ENCODE assay signal across 8 cellular contexts in the genomic region with DNA sequence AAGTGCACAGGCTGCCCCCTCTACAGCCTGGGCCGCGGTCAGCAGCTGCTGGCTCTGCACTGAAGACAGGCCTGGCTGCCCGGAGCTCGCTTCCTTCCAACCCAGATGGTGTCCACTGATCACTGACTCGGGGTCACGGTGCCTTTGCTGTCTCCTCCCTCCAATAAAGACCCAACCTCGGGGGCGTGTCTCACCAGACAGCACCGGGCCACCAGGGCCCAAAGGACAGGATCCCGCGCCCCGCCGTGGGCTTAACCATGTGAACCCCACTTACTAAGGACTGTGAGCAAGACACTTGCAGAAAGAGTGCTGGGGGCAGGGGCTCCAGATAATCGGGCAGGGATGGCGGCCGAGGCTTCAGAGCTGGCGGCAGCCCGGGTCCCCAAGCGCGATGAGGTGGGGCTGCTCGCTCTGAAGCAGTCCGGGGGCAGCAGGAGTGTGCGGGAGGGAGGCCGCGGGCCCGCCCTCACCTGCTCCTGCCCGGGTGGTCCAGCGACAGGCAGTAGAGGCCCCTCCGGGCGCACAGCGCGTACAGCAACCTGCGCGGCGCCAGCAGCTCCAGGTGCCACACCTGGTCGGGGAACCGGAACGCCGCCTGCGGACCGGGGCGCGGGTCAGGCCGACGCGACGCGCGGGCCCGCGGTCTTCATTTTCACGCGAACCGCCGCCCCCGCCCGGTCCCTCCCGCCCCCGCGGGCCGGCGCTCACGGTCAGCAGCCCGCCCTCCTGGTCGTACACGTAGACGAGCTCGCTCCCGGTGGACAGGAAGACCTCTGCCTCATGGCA. TPM values are rescaled to one million over a fixed set of nuclear protein-coding genes. Genes with fewer than 3 reads are reported as not detected.
DNase-seq lines count a peak whose midpoint lies in the region; ATAC-seq, FAIRE-seq and TF ChIP-seq lines count a peak whose summit lies in the region.

No MANE protein-coding gene starts in this region.

- CTCF ChIA-PET in K562 (lab: Yijun Ruan, JAX; ENCODE audit: low intra/inter-chr PET ratio): no interaction called here

- POLR2A ChIA-PET in K562 (lab: Yijun Ruan, JAX): interaction anchor here (0.6 to 2.4 kb wide), 15 partner anchors 9 to 329 kb away, joined by 3 to 26 read pairs (median 4); a partner anchor contains a TSS

- H3K9me1 ChIP-seq in K562 (ENCODE audit: control insufficient read depth, insufficient read depth, low read length): peaks cover 4% of the 10 kb centered on the region
- no peaks in the 10 kb centered on the region for H3K9me1 ChIP-seq in keratinocyte (ENCODE audit: control insufficient read depth, extremely low read depth, insufficient read depth, low read length)

- WGBS in K562 (ENCODE audit: insufficient coverage, low coverage, missing lambda C conversion rate): under 1% methylated on average over 38 of the region's 69 CpGs

- H3K9ac ChIP-seq in K562 (ENCODE audit: insufficient read depth in 1 of 2, low read depth in 2 of 2, low read length in 2 of 2): peak overlapping the region; percentile 89 to 96
- peak overlapping the region; percentile 78 for H3K9ac ChIP-seq in keratinocyte (ENCODE audit: control insufficient read depth, extremely low read depth, insufficient read depth, low read length)
- H3K9ac ChIP-seq in stomach smooth muscle (ENCODE audit: low read length in 2 of 2): peak overlapping the region; percentile 58 to 78

- TF ChIP-seq POLR2A in K562 (conservative IDR thresholded peaks at IDR 0.05): peak; percentile 59

- H3K9me3 ChIP-seq in K562 (replicated peaks; ENCODE audit: control insufficient read depth, insufficient read depth, low read depth, low read length): no peaks in the 10 kb centered on the region
- H3K9me3 ChIP-seq in keratinocyte (ENCODE audit: control insufficient read depth, low read depth, low read length): no peaks in the 10 kb centered on the region
- no peaks in the 10 kb centered on the region for H3K9me3 ChIP-seq in stomach smooth muscle (ENCODE audit: control insufficient read depth in 2 of 2, low read length in 2 of 2)

- dilution Hi-C loops in keratinocyte (cut with MboI; ENCODE audit: extremely low pct_ligation_motif_present, low sequenced_read_pairs): no loop called here

- TF ChIP-seq CTCF in 22Rv1 (IDR thresholded peaks at IDR 0.05) (no peak), K562 (IDR thresholded peaks at IDR 0.05 in 2 of 3, conservative IDR thresholded peaks at IDR 0.05 in 1 of 3; ENCODE audit: insufficient read depth in 2 of 3, low read depth in 1 of 3, low read length in 3 of 3) (0 out of 6 replicates have a peak, but pooled peaks of 2 of the 3 experiments have one; percentile 1 to 18), keratinocyte (optimal IDR thresholded peaks at IDR 0.05 in 1 of 3, IDR thresholded peaks at IDR 0.05 in 1 of 3, conservative IDR thresholded peaks at IDR 0.05 in 1 of 3; ENCODE audit: extremely low read depth in 1 of 3, insufficient read depth in 2 of 3, low read length in 3 of 3) (no peak)

- ATAC-seq in GM18520 (IDR thresholded peaks at IDR 0.05; ENCODE audit: unreplicated experiment): peak; percentile 5
- ATAC-seq in K562: peak; percentile 66
- ATAC-seq in HG03378 (IDR thresholded peaks at IDR 0.05; ENCODE audit: unreplicated experiment): no peak

- H3K4me1 ChIP-seq in K562 (replicated peaks in 1 of 2; ENCODE audit: control insufficient read depth in 2 of 2, insufficient read depth in 2 of 2, low read length in 2 of 2) (peaks cover 25 to 70% of the 10 kb centered on the region in 2 experiments), keratinocyte (ENCODE audit: control insufficient read depth, extremely low read depth, insufficient read depth, low read length) (peaks cover 20% of the 10 kb centered on the region), stomach smooth muscle (ENCODE audit: control insufficient read depth, insufficient read depth, low read length) (peaks cover 23% of the 10 kb centered on the region)

- peak overlapping the region; percentile 96 for H3K4me2 ChIP-seq in K562 (ENCODE audit: insufficient read depth, low read length)
- H3K4me2 ChIP-seq in keratinocyte (ENCODE audit: control insufficient read depth, extremely low read depth, insufficient read depth, low read depth, low read length): peak overlapping the region; percentile 91

- BruUV-seq in K562 (replicated peaks; lab: Mats Ljungman, UMichigan): no TSS peak

- TF ChIP-seq EP300 in K562 (IDR thresholded peaks at IDR 0.05; ENCODE audit: low read length): no peak

- TF ChIP-seq RAD21 in K562 (CRISPR knock-in tag; conservative IDR thresholded peaks at IDR 0.05 in 1 of 2, IDR thresholded peaks at IDR 0.05 in 1 of 2): no peak

- H3K36me3 ChIP-seq in K562 (ENCODE audit: control insufficient read depth, insufficient read depth, low read length) (peaks cover 49% of the 10 kb centered on the region), keratinocyte (ENCODE audit: control insufficient read depth in 2 of 2, extremely low read depth in 1 of 2, insufficient read depth in 2 of 2, low read length in 2 of 2) (peaks cover 19 to 20% of the 10 kb centered on the region in 2 experiments), stomach smooth muscle (ENCODE audit: control insufficient read depth in 2 of 2, insufficient read depth in 2 of 2, low read length in 2 of 2) (peaks cover 13 to 20% of the 10 kb centered on the region in 2 donors)

- intact Hi-C loops in K562 (cut with micrococcal nuclease): no loop called here

- H4K20me1 ChIP-seq in K562 (replicated peaks; ENCODE audit: control insufficient read depth, insufficient read depth, low read length): peaks cover 17% of the 10 kb centered on the region
- no peaks in the 10 kb centered on the region for H4K20me1 ChIP-seq in keratinocyte (ENCODE audit: control insufficient read depth, extremely low read depth, insufficient read depth, low read length)

- peak overlapping the region; percentile 97 for H3K4me3 ChIP-seq in K562
- H3K4me3 ChIP-seq in keratinocyte (ENCODE audit: control insufficient read depth in 2 of 3, extremely low read depth in 1 of 3, insufficient read depth in 2 of 3, low read depth in 1 of 3, low read length in 3 of 3): peak overlapping the region; percentile 79 to 92 (median 88)
- peak overlapping the region; percentile 84 to 87 for H3K4me3 ChIP-seq in stomach smooth muscle (ENCODE audit: low read length in 2 of 2)

- in situ Hi-C loops in K562 (cut with MboI): no loop called here

- FAIRE-seq in K562 (lab: Jason Lieb, UNC) (peak; percentile 90), keratinocyte (lab: Jason Lieb, UNC) (no peak)

- H3K27me3 ChIP-seq in K562 (ENCODE audit: control insufficient read depth in 2 of 2, insufficient read depth in 2 of 2, low read length in 2 of 2) (no peaks in the 10 kb centered on the region), keratinocyte (ENCODE audit: control insufficient read depth, extremely low read depth, insufficient read depth, low read length) (no peaks in the 10 kb centered on the region), stomach smooth muscle (ENCODE audit: control insufficient read depth in 1 of 2, insufficient read depth in 2 of 2, low read length in 2 of 2) (no peaks in the 10 kb centered on the region)

- H3K27ac ChIP-seq in 22Rv1 (peak overlapping the region; percentile 90), K562 (ENCODE audit: extremely low read depth, low read depth, low read length) (peak overlapping the region; percentile 90), keratinocyte (ENCODE audit: control insufficient read depth, insufficient read depth, low read length) (peak overlapping the region; percentile 43), stomach smooth muscle (ENCODE audit: low read length) (peak overlapping the region; percentile 46)

- H2AFZ ChIP-seq in K562 (ENCODE audit: low read depth, low read length): peak overlapping the region; percentile 96
- peak overlapping the region; percentile 85 for H2AFZ ChIP-seq in keratinocyte (ENCODE audit: control insufficient read depth, low read length)

- H3K79me2 ChIP-seq in K562 (ENCODE audit: control insufficient read depth, insufficient read depth, low read length) (peaks cover 37% of the 10 kb centered on the region), keratinocyte (ENCODE audit: control insufficient read depth, insufficient read depth, low read length) (peaks cover 24% of the 10 kb centered on the region)

- DNase-seq in LHCN-M2 (ENCODE audit: low read depth): peak; percentile 69
- DNase-seq in K562 (ENCODE audit: extremely low read depth in 1 of 4, low spot score in 3 of 4): peak; percentile 77 to 86 (median 84)
- no peak for DNase-seq in keratinocyte (ENCODE audit: low read depth, low spot score)
- DNase-seq in NCI-H1048 (lab: John Stamatoyannopoulos, UW): no peak

RNA-seq across cellular contexts. Expression of a gene that starts 0.5 kb away (rescaled TPM):
- total RNA-seq in LHCN-M2 (2014; rRNA removed) (27.2 and 31.3 TPM in 2 replicates), K562 (2014; rRNA removed) (33.2 and 39.0 TPM in 2 replicates), K562 (2014; rRNA removed; fragmentation: Illumina TruSeq; extraction: Trizol) (3.9 and 8.6 TPM in 2 replicates), K562 (2015; rRNA removed; fragmentation: Illumina TruSeq; extraction: Trizol) (18.9 and 20.9 TPM in 2 replicates), K562 (2021) (51.2 and 52.5 TPM in 2 replicates)
- 20.5 TPM for polyA plus RNA-seq in LHCN-M2 (2012)
- total RNA-seq in K562 (2011; cell fraction: chromatin; rRNA removed; ENCODE audit: low replicate concordance): 44.9 and 197 TPM in 2 replicates
- 108 and 129 TPM in 2 replicates for total RNA-seq in K562 (2011; cell fraction: nucleolus; rRNA removed)
- 63.6 and 65.2 TPM in 2 replicates for total RNA-seq in K562 (2011; cell fraction: nucleoplasm; rRNA removed)
- polyA plus RNA-seq in K562 (2011; rRNA removed) (12.6 and 15.2 TPM in 2 replicates), K562 (2014; fragmentation: Illumina TruSeq; extraction: Trizol) (7.6 and 25.3 TPM in 2 replicates), K562 (2014; fragmentation: Nextera tagmentation; extraction: Ambion mirVana) (under 1 TPM; 0.31 to 0.69 TPM), K562 (2014; rRNA removed) (38.6 and 42.4 TPM in 2 replicates), keratinocyte (3.8 to 7.4 TPM (median 6.9 TPM) in 3 replicates)
- polyA plus RNA-seq in K562 (2011; cell fraction: cytosol; rRNA removed): 18.3 and 47.5 TPM in 2 replicates
- polyA plus RNA-seq in K562 (2011; cell fraction: nucleus; rRNA removed): 42.7 and 112 TPM in 2 replicates
- polyA plus RNA-seq in K562 (2012): 22.5 and 27.7 TPM in 2 replicates
- 4.7 and 7.0 TPM in 2 replicates for polyA minus RNA-seq in K562 (2011; rRNA and poly(A)+ RNA removed)
- 19.5 and 23.0 TPM in 2 replicates for polyA minus RNA-seq in K562 (2011; cell fraction: cytosol; rRNA and poly(A)+ RNA removed)
- polyA minus RNA-seq in K562 (2011; cell fraction: nucleus; rRNA and poly(A)+ RNA removed): 58.6 and 62.1 TPM in 2 replicates
- 2.7 TPM for polyA plus RNA-seq in keratinocyte (2011; ENCODE audit: low read depth)
- 3.7 and 9.0 TPM in 2 replicates for polyA plus RNA-seq in keratinocyte (2011; cell fraction: cytosol; rRNA removed)
- 13.2 and 18.1 TPM in 2 replicates for polyA plus RNA-seq in keratinocyte (2011; cell fraction: nucleus; rRNA removed)
- 8.1 and 11.7 TPM in 2 replicates for polyA plus RNA-seq in keratinocyte (2012; ENCODE audit: low replicate concordance)
- polyA minus RNA-seq in keratinocyte: 6.2 to 11.1 TPM (median 10.2 TPM) in 3 replicates
- polyA minus RNA-seq in keratinocyte (2011; cell fraction: cytosol; rRNA and poly(A)+ RNA removed): 16.1 TPM
- 14.0 and 14.1 TPM in 2 replicates for polyA minus RNA-seq in keratinocyte (2011; cell fraction: nucleus; rRNA and poly(A)+ RNA removed)

RNA-seq across cellular contexts. Expression of a gene that starts 23.5 kb away (rescaled TPM):
- total RNA-seq in LHCN-M2 (2014; rRNA removed) (0.26 and 0.29 TPM in 2 replicates), K562 (2014; rRNA removed) (not detected in 2 replicates), K562 (2014; rRNA removed; fragmentation: Illumina TruSeq; extraction: Trizol) (not detected in 2 replicates), K562 (2015; rRNA removed; fragmentation: Illumina TruSeq; extraction: Trizol) (not detected in 2 replicates), K562 (2021) (not detected in 2 replicates)
- polyA plus RNA-seq in LHCN-M2 (2012): 0.70 TPM
- 0.23 TPM in 1 of 2 replicates, not detected in the other for total RNA-seq in K562 (2011; cell fraction: chromatin; rRNA removed; ENCODE audit: low replicate concordance)
- 0.26 and 0.33 TPM in 2 replicates for total RNA-seq in K562 (2011; cell fraction: nucleolus; rRNA removed)
- 0.37 TPM in 1 of 2 replicates, not detected in the other for total RNA-seq in K562 (2011; cell fraction: nucleoplasm; rRNA removed)
- polyA plus RNA-seq in K562 (2011; rRNA removed) (not detected in 2 replicates), K562 (2014; fragmentation: Illumina TruSeq; extraction: Trizol) (not detected in 2 replicates), K562 (2014; fragmentation: Nextera tagmentation; extraction: Ambion mirVana) (not detected), K562 (2014; rRNA removed) (0.08 TPM in 1 of 2 replicates, not detected in the other), keratinocyte (not detected in 3 replicates)
- polyA plus RNA-seq in K562 (2011; cell fraction: cytosol; rRNA removed): not detected in 2 replicates
- 0.14 TPM in 1 of 2 replicates, not detected in the other for polyA plus RNA-seq in K562 (2011; cell fraction: nucleus; rRNA removed)
- 0.25 and 0.30 TPM in 2 replicates for polyA plus RNA-seq in K562 (2012)
- not detected in 2 replicates for polyA minus RNA-seq in K562 (2011; rRNA and poly(A)+ RNA removed)
- polyA minus RNA-seq in K562 (2011; cell fraction: cytosol; rRNA and poly(A)+ RNA removed): not detected in 2 replicates
- 0.13 TPM in 1 of 2 replicates, not detected in the other for polyA minus RNA-seq in K562 (2011; cell fraction: nucleus; rRNA and poly(A)+ RNA removed)
- not detected for polyA plus RNA-seq in keratinocyte (2011; ENCODE audit: low read depth)
- not detected in 2 replicates for polyA plus RNA-seq in keratinocyte (2011; cell fraction: cytosol; rRNA removed)
- 0.09 and 0.19 TPM in 2 replicates for polyA plus RNA-seq in keratinocyte (2011; cell fraction: nucleus; rRNA removed)
- not detected in 2 replicates for polyA plus RNA-seq in keratinocyte (2012; ENCODE audit: low replicate concordance)
- not detected in 3 replicates for polyA minus RNA-seq in keratinocyte
- not detected for polyA minus RNA-seq in keratinocyte (2011; cell fraction: cytosol; rRNA and poly(A)+ RNA removed)
- polyA minus RNA-seq in keratinocyte (2011; cell fraction: nucleus; rRNA and poly(A)+ RNA removed): 0.32 TPM in 1 of 2 replicates, not detected in the other

RNA-seq across cellular contexts. Expression of a gene that starts 39.1 kb away (rescaled TPM):
- 6,893 and 8,596 TPM in 2 replicates for total RNA-seq in LHCN-M2 (2014; rRNA removed)
- 8,200 TPM for polyA plus RNA-seq in LHCN-M2 (2012)
- total RNA-seq in K562 (2011; cell fraction: chromatin; rRNA removed; ENCODE audit: low replicate concordance): 264 and 482 TPM in 2 replicates
- total RNA-seq in K562 (2011; cell fraction: nucleolus; rRNA removed): 393 and 500 TPM in 2 replicates
- total RNA-seq in K562 (2011; cell fraction: nucleoplasm; rRNA removed): 388 and 427 TPM in 2 replicates
- total RNA-seq in K562 (2014; rRNA removed): 1,572 and 2,328 TPM in 2 replicates
- total RNA-seq in K562 (2014; rRNA removed; fragmentation: Illumina TruSeq; extraction: Trizol): 512 and 566 TPM in 2 replicates
- total RNA-seq in K562 (2015; rRNA removed; fragmentation: Illumina TruSeq; extraction: Trizol): 568 and 574 TPM in 2 replicates
- total RNA-seq in K562 (2021): 1,775 and 1,801 TPM in 2 replicates
- 224 and 602 TPM in 2 replicates for polyA plus RNA-seq in K562 (2011; rRNA removed)
- polyA plus RNA-seq in K562 (2011; cell fraction: cytosol; rRNA removed): 901 and 1,415 TPM in 2 replicates
- polyA plus RNA-seq in K562 (2011; cell fraction: nucleus; rRNA removed): 1,206 and 1,333 TPM in 2 replicates
- polyA plus RNA-seq in K562 (2012): 1,311 and 3,206 TPM in 2 replicates
- polyA plus RNA-seq in K562 (2014; fragmentation: Illumina TruSeq; extraction: Trizol): 990 and 2,987 TPM in 2 replicates
- 100 to 1,000 TPM; 259 to 386 TPM for polyA plus RNA-seq in K562 (2014; fragmentation: Nextera tagmentation; extraction: Ambion mirVana)
- 831 and 1,109 TPM in 2 replicates for polyA plus RNA-seq in K562 (2014; rRNA removed)
- 205 and 410 TPM in 2 replicates for polyA minus RNA-seq in K562 (2011; rRNA and poly(A)+ RNA removed)
- 580 and 1,178 TPM in 2 replicates for polyA minus RNA-seq in K562 (2011; cell fraction: cytosol; rRNA and poly(A)+ RNA removed)
- polyA minus RNA-seq in K562 (2011; cell fraction: nucleus; rRNA and poly(A)+ RNA removed): 230 and 388 TPM in 2 replicates
- polyA plus RNA-seq in keratinocyte: 1,003 to 6,215 TPM (median 1,867 TPM) in 3 replicates
- polyA plus RNA-seq in keratinocyte (2011; ENCODE audit: low read depth): 5,158 TPM
- polyA plus RNA-seq in keratinocyte (2011; cell fraction: cytosol; rRNA removed): 3,252 and 7,102 TPM in 2 replicates
- 2,825 and 3,350 TPM in 2 replicates for polyA plus RNA-seq in keratinocyte (2011; cell fraction: nucleus; rRNA removed)
- 3,253 and 4,565 TPM in 2 replicates for polyA plus RNA-seq in keratinocyte (2012; ENCODE audit: low replicate concordance)
- polyA minus RNA-seq in keratinocyte: 1,155 to 10,422 TPM (median 1,781 TPM) in 3 replicates
- 2,831 TPM for polyA minus RNA-seq in keratinocyte (2011; cell fraction: cytosol; rRNA and poly(A)+ RNA removed)
- 951 and 1,249 TPM in 2 replicates for polyA minus RNA-seq in keratinocyte (2011; cell fraction: nucleus; rRNA and poly(A)+ RNA removed)

Comparison
In these comparisons a context has a peak if more than half of its experiments do, and no peak if none do; other contexts are left out.
1. CTCF ChIP-seq: peak in K562 (2 of 3); none in 22Rv1 (single experiment) and keratinocyte (0 of 3).
2. DNase-seq: peak in LHCN-M2 (single experiment) and K562 (4 of 4); none in keratinocyte (single experiment) and NCI-H1048 (single experiment).
3. Peak in every context shown above with its lines, with median percentiles within 50 percentile points of each other: H3K27ac ChIP-seq, H3K4me3 ChIP-seq and H3K9ac ChIP-seq.